8 cellular contexts compared by ENCODE assay signal in genomic region chr5:149062371-149063016, GRCh38. TPM values are rescaled to one million over a fixed set of nuclear protein-coding genes. Genes with fewer than 3 reads are reported as not detected.
A peak's percentile ranks its signal among the peaks of the same experiment; 100 is the strongest.
DNase-seq lines count a peak whose midpoint lies in the region; ATAC-seq and TF ChIP-seq lines count a peak whose summit lies in the region.

No MANE protein-coding gene starts in this region.

- DNase-seq in ACHN (peak; percentile 66), NCI-H460 (ENCODE audit: extremely low read depth, low read depth) (peak; percentile 58), endothelial cell (ENCODE audit: low spot score) (peak; percentile 8), mucosa of descending colon (peak in 1 of 3 donors; percentile 31), NCI-H526 treated with DMSO at 0.1 percent for 48 hours (lab: John Stamatoyannopoulos, UW) (no peak)
- DNase-seq in stimulated activated CD4-positive, alpha-beta T cell treated with anti-CD3 and anti-CD28 coated beads, Interleukin-2, amount 100 ng/mL, for 24 hours = no peak
- no peak for DNase-seq in natural killer cell treated with Interleukin-12 subunit alpha and Interleukin-12 subunit beta and Interleukin-15 and Interleukin-18, amount 100 ng/mL, for 72 hours (ENCODE audit: low spot score)

- H3K27me3 Mint-ChIP-seq in endothelial cell (ENCODE audit: unreplicated experiment) = no peaks in the 10 kb centered on the region
- peaks cover 0 to 18% of the 10 kb centered on the region in 2 donors for H3K27me3 Mint-ChIP-seq in natural killer cell treated with Interleukin-12 subunit alpha and Interleukin-12 subunit beta and Interleukin-15 and Interleukin-18, amount 100 ng/mL, for 72 hours

- peaks cover 12% of the 10 kb centered on the region for H3K4me1 Mint-ChIP-seq in endothelial cell (ENCODE audit: unreplicated experiment)
- H3K4me1 Mint-ChIP-seq in natural killer cell treated with Interleukin-12 subunit alpha and Interleukin-12 subunit beta and Interleukin-15 and Interleukin-18, amount 100 ng/mL, for 72 hours (ENCODE audit: low read depth in 2 of 2) = no peaks in the 10 kb centered on the region

- H3K4me3 ChIP-seq in mucosa of descending colon = no peak overlapping the region

- in situ Hi-C loops in ACHN (cut with HindIII; ENCODE audit: low pct_ligation_motif_present, low pct_unique_long_range_greater_than_20kb, low sequenced_read_pairs) = no loop called here

- H3K36me3 Mint-ChIP-seq in endothelial cell (ENCODE audit: low read depth, unreplicated experiment) = no peaks in the 10 kb centered on the region
- no peaks in the 10 kb centered on the region for H3K36me3 Mint-ChIP-seq in natural killer cell treated with Interleukin-12 subunit alpha and Interleukin-12 subunit beta and Interleukin-15 and Interleukin-18, amount 100 ng/mL, for 72 hours

- H3K9me3 ChIP-seq in mucosa of descending colon = no peaks in the 10 kb centered on the region

- TF ChIP-seq CTCF in endothelial cell (IDR thresholded peaks at IDR 0.05; ENCODE audit: unreplicated experiment) (no peak), mucosa of descending colon (IDR thresholded peaks at IDR 0.05) (no peak)

- H3K4me3 Mint-ChIP-seq in endothelial cell (ENCODE audit: unreplicated experiment) = no peak overlapping the region
- H3K4me3 Mint-ChIP-seq in natural killer cell treated with Interleukin-12 subunit alpha and Interleukin-12 subunit beta and Interleukin-15 and Interleukin-18, amount 100 ng/mL, for 72 hours = no peak overlapping the region

- no peaks in the 10 kb centered on the region for H3K9me3 Mint-ChIP-seq in endothelial cell (ENCODE audit: unreplicated experiment)
- no peaks in the 10 kb centered on the region for H3K9me3 Mint-ChIP-seq in natural killer cell treated with Interleukin-12 subunit alpha and Interleukin-12 subunit beta and Interleukin-15 and Interleukin-18, amount 100 ng/mL, for 72 hours

- intact Hi-C loops in mucosa of descending colon (cut with DNase I, micrococcal nuclease) = no loop called here

- ATAC-seq in mucosa of descending colon (peak; percentile 91), GM19324 (IDR thresholded peaks at IDR 0.05; ENCODE audit: low FRiP score, unreplicated experiment) (no peak)
- ATAC-seq in natural killer cell treated with Interleukin-12 subunit alpha and Interleukin-12 subunit beta and Interleukin-15 and Interleukin-18, amount 100 ng/mL, for 72 hours = no peak

- H3K4me1 ChIP-seq in mucosa of descending colon (ENCODE audit: low read depth) = peaks cover 16% of the 10 kb centered on the region

- no peaks in the 10 kb centered on the region for H3K36me3 ChIP-seq in mucosa of descending colon (ENCODE audit: low read depth)

- H3K27ac Mint-ChIP-seq in endothelial cell (ENCODE audit: unreplicated experiment) = no peak overlapping the region
- no peak overlapping the region for H3K27ac Mint-ChIP-seq in natural killer cell treated with Interleukin-12 subunit alpha and Interleukin-12 subunit beta and Interleukin-15 and Interleukin-18, amount 100 ng/mL, for 72 hours

RNA-seq across cellular contexts. Expression of gene SH3TC2, which starts 0.4 kb away (rescaled TPM):
- 1.5 and 1.8 TPM in 2 replicates for total RNA-seq in NCI-H460 (2014; rRNA removed; shearing (Covaris generic))
- polyA plus RNA-seq in NCI-H460 (2014; cell fraction: nucleus; rRNA removed) = 3.4 and 5.0 TPM in 2 replicates
- total RNA-seq in endothelial cell (ENCODE audit: unreplicated experiment) = 0.13 TPM
- total RNA-seq in mucosa of descending colon = 1 to 10 TPM; 1.3 to 3.9 (median 2.2) TPM
- total RNA-seq in natural killer cell treated with Interleukin-12 subunit alpha and Interleukin-12 subunit beta and Interleukin-15 and Interleukin-18, amount 100 ng/mL, for 72 hours = not detected

Comparison
In these comparisons a context has a peak if more than half of its experiments do, and no peak if none do; other contexts are left out.
1. DNase-seq: peak in ACHN (single experiment), NCI-H460 (single experiment) and endothelial cell (single experiment); none in stimulated activated CD4-positive, alpha-beta T cell treated with anti-CD3 and anti-CD28 coated beads, Interleukin-2, amount 100 ng/mL, for 24 hours (0 of 2), NCI-H526 treated with DMSO at 0.1 percent for 48 hours (single experiment) and natural killer cell treated with Interleukin-12 subunit alpha and Interleukin-12 subunit beta and Interleukin-15 and Interleukin-18, amount 100 ng/mL, for 72 hours (single experiment).